ENCODE assay signal across 27 cellular contexts in genomic region chr1:171819946-171820345, GRCh38.
"Had no signal": no experiment of that assay in that cellular context is flagged by ENCODE, and none has a peak within 500 bp of the region (broad histone marks: within the 10 kb centered on the region; RNA-seq: fewer than 3 reads in every experiment).

No MANE protein-coding gene starts in this region.

- H3K27ac ChIP-seq: ascending aorta, breast epithelium, SJCRH30, SK-N-MC, WERI-Rb-1 had no signal

- H3K27me3 Mint-ChIP-seq: activated CD4-positive, alpha-beta T cell treated with anti-CD3 and anti-CD28 coated beads, Interleukin-2, amount 10 ng/mL, durations not matched to agents 24 days and 14 days; activated CD8-positive, alpha-beta T cell treated with anti-CD3 and anti-CD28 coated beads for 36 hours; activated naive CD4-positive, alpha-beta T cell treated with anti-CD3 and anti-CD28 coated beads, Interleukin-2, amount 50 U/mL, for 24 hours; activated naive CD8-positive, alpha-beta T cell treated with anti-CD3 and anti-CD28 coated beads, Interleukin-2, amount 10 ng/mL, durations not matched to agents 7 days and 5 days; activated T-cell treated with anti-CD3 and anti-CD28 coated beads, Interleukin-2, amount 50 U/mL, for 24 hours had no signal

- DNase-seq: activated CD4-positive, alpha-beta T cell treated with anti-CD3 and anti-CD28 coated beads, Interleukin-2, amount 10 ng/mL, durations not matched to agents 24 days and 14 days; activated CD4-positive, alpha-beta T cell treated with anti-CD3 and anti-CD28 coated beads, Interleukin-2, amount 50 U/mL, for 4 hours; activated CD4-positive, CD25-positive, alpha-beta regulatory T cell; activated CD8-positive, alpha-beta T cell treated with anti-CD3 and anti-CD28 coated beads for 36 hours; activated gamma-delta T cell; activated naive CD4-positive, alpha-beta T cell treated with Interleukin-2 at 50 U/mL for 16 hours; activated naive CD8-positive, alpha-beta T cell treated with anti-CD3 and anti-CD28 coated beads, Interleukin-2, amount 10 ng/mL, durations not matched to agents 7 days and 5 days; activated T-cell treated with anti-CD3 and anti-CD28 coated beads, Interleukin-2, amount 50 U/mL, for 24 hours; KG1; MM.1S; MV-4-11; NCI-H1092; NCI-H1436 treated with DMSO at 0.1 percent for 48 hours; NCI-H1694 treated with DMSO at 0.1 percent for 48 hours; NCI-H2029; NCI-H345; NCI-H524 treated with DMSO at 0.1 percent for 48 hours; SHP77; SJCRH30; T1000; WERI-Rb-1 had no signal

- H3K9me3 ChIP-seq: ascending aorta, breast epithelium, SJCRH30 had no signal

- H3K4me1 ChIP-seq: ascending aorta, breast epithelium had no signal

- H3K9me3 Mint-ChIP-seq: activated CD8-positive, alpha-beta T cell treated with anti-CD3 and anti-CD28 coated beads for 36 hours; activated naive CD4-positive, alpha-beta T cell treated with anti-CD3 and anti-CD28 coated beads, Interleukin-2, amount 50 U/mL, for 24 hours had no signal

- ATAC-seq: activated CD8-positive, alpha-beta T cell treated with anti-CD3 and anti-CD28 coated beads for 36 hours; Panc1 had no signal

- H3K4me3 ChIP-seq: ascending aorta, breast epithelium, SJCRH30, SK-N-MC had no signal

- H3K27ac Mint-ChIP-seq: activated CD4-positive, alpha-beta T cell treated with anti-CD3 and anti-CD28 coated beads, Interleukin-2, amount 10 ng/mL, durations not matched to agents 24 days and 14 days; activated CD8-positive, alpha-beta T cell treated with anti-CD3 and anti-CD28 coated beads for 36 hours; activated naive CD4-positive, alpha-beta T cell treated with anti-CD3 and anti-CD28 coated beads, Interleukin-2, amount 50 U/mL, for 24 hours; activated naive CD8-positive, alpha-beta T cell treated with anti-CD3 and anti-CD28 coated beads, Interleukin-2, amount 10 ng/mL, durations not matched to agents 7 days and 5 days; activated T-cell treated with anti-CD3 and anti-CD28 coated beads, Interleukin-2, amount 50 U/mL, for 24 hours; activated T-helper 2 cell treated with anti-CD3 and anti-CD28 coated beads, Interferon-gamma antibody, Interleukin-2, Interleukin-4, amounts not matched to agents 10 μg/mL and 5 μg/mL and 100 μg/mL, durations not matched to agents 14 hours and 24 hours and 36 hours had no signal

- H3K36me3 Mint-ChIP-seq: activated naive CD8-positive, alpha-beta T cell treated with anti-CD3 and anti-CD28 coated beads, Interleukin-2, amount 10 ng/mL, durations not matched to agents 7 days and 5 days had no signal

- H3K4me3 Mint-ChIP-seq: activated CD4-positive, alpha-beta T cell treated with anti-CD3 and anti-CD28 coated beads, Interleukin-2, amount 10 ng/mL, durations not matched to agents 24 days and 14 days; activated CD8-positive, alpha-beta T cell treated with anti-CD3 and anti-CD28 coated beads for 36 hours; activated naive CD4-positive, alpha-beta T cell treated with anti-CD3 and anti-CD28 coated beads, Interleukin-2, amount 50 U/mL, for 24 hours; activated naive CD8-positive, alpha-beta T cell treated with anti-CD3 and anti-CD28 coated beads, Interleukin-2, amount 10 ng/mL, durations not matched to agents 7 days and 5 days; activated T-cell treated with anti-CD3 and anti-CD28 coated beads, Interleukin-2, amount 50 U/mL, for 24 hours had no signal

- H3K27me3 ChIP-seq: ascending aorta, breast epithelium, SJCRH30 had no signal

- H3K36me3 ChIP-seq: ascending aorta, breast epithelium, SJCRH30, WERI-Rb-1 had no signal
